27 cellular contexts compared by ENCODE assay signal in genomic region chr9:129552064-129552463, GRCh38.
DNase-seq lines count a peak whose midpoint lies in the region; ATAC-seq, FAIRE-seq and TF ChIP-seq lines count a peak whose summit lies in the region.
"Had no signal": no experiment of that assay in that cellular context is flagged by ENCODE, and none has a peak within 500 bp of the region (broad histone marks: within the 10 kb centered on the region; RNA-seq: fewer than 3 reads in every experiment).

No MANE protein-coding gene starts in this region.

- intact Hi-C loops in Right ventricle myocardium inferior (cut with DNase I) (no loop called here), Right ventricle myocardium superior (cut with DNase I) (no loop called here), kidney (cut with DNase I) (no loop called here), sigmoid colon (cut with DNase I) (loop anchor here (5.0 kb wide), 1 partner anchor 95 kb away; no protein-coding TSS in a partner anchor)

- WGBS in sigmoid colon, 2 donors, result 79 to 85% methylated on average over 6 of the region's 6 CpGs

- no peaks in the 10 kb centered on the region for H3K36me3 ChIP-seq in kidney (ENCODE audit: control insufficient read depth in 1 of 2, insufficient read depth in 2 of 2, low read length in 2 of 2)
- H3K36me3 ChIP-seq in sigmoid colon, result no peaks in the 10 kb centered on the region
- H3K36me3 ChIP-seq: gastroesophageal sphincter, lower lobe of right lung, uterus had no signal

- H3K27me3 ChIP-seq in sigmoid colon, result no peaks in the 10 kb centered on the region
- H3K27me3 ChIP-seq: body of pancreas, gastroesophageal sphincter, testis, uterus had no signal

- TF ChIP-seq EP300 in sigmoid colon (IDR thresholded peaks at IDR 0.05), result no peak

- DNase-seq in Right ventricle myocardium inferior (ENCODE audit: missing footprints), result peak; percentile 39
- no peak for DNase-seq in Right ventricle myocardium superior
- peak; percentile 20 for DNase-seq in astrocyte of the hippocampus (ENCODE audit: low read depth, low spot score)
- peak; percentile 36 for DNase-seq in kidney
- DNase-seq in sigmoid colon, result peak; percentile 65
- no peak for DNase-seq in NCI-H2227 treated with DMSO at 0.1 percent for 48 hours (lab: John Stamatoyannopoulos, UW)
- DNase-seq in NOMO-1 treated with dmso at 0.1 percent for 144 hours (lab: John Stamatoyannopoulos, UW; ENCODE audit: unreplicated experiment), result no peak
- DNase-seq: activated CD4-positive, CD25-positive, alpha-beta regulatory T cell; activated effector memory CD4-positive, alpha-beta T cell treated with anti-CD3 and anti-CD28 coated beads, Interleukin-2, amount 50 U/mL, for 16 hours; activated T-cell treated with anti-CD3 and anti-CD28 coated beads, Interleukin-2, amount 50 U/mL, for 24 hours; body of pancreas; CD4-positive, CD25-positive, alpha-beta regulatory T cell; cerebellar nuclear complex; H7; Karpas-422; lower lobe of right lung; MV-4-11; NCI-H146; NCI-H446 treated with DMSO at 0.1 percent for 48 hours; nephron progenitor cell; stimulated activated CD8-positive, alpha-beta memory T cell treated with anti-CD3 and anti-CD28 coated beads, Interleukin-4, amount 100 ng/mL, for 48 hours; testis had no signal

- TF ChIP-seq POLR2A in sigmoid colon (IDR thresholded peaks at IDR 0.05), result no peak

- TF ChIP-seq CTCF in kidney (IDR thresholded peaks at IDR 0.05; ENCODE audit: borderline replicate concordance, extremely low read depth, insufficient read depth) (no peak), sigmoid colon (IDR thresholded peaks at IDR 0.05) (no peak)

- H3K9me3 ChIP-seq in kidney (ENCODE audit: control insufficient read depth in 1 of 2, low read length in 2 of 2) (no peaks in the 10 kb centered on the region), sigmoid colon (no peaks in the 10 kb centered on the region)
- H3K9me3 ChIP-seq: body of pancreas, gastroesophageal sphincter, lower lobe of right lung, testis, uterus had no signal

- ATAC-seq in Right ventricle myocardium inferior (no peak), Right ventricle myocardium superior (ENCODE audit: poor library complexity) (no peak), HG02763 (IDR thresholded peaks at IDR 0.05; ENCODE audit: unreplicated experiment) (no peak)
- ATAC-seq: body of pancreas, gastroesophageal sphincter, lower lobe of right lung, right cardiac atrium had no signal

- H3K9ac ChIP-seq in kidney (ENCODE audit: low read length in 2 of 2), result no peak overlapping the region

- FAIRE-seq in kidney (lab: Jason Lieb, UNC), result no peak
- FAIRE-seq: TTC549 had no signal

- H3K4me3 ChIP-seq in kidney (ENCODE audit: low read length in 2 of 2) (no peak overlapping the region), sigmoid colon (no peak overlapping the region)
- H3K4me3 ChIP-seq: body of pancreas, gastroesophageal sphincter, lower lobe of right lung, testis, uterus had no signal

- H3K27ac ChIP-seq in kidney (ENCODE audit: low read depth in 2 of 2, low read length in 2 of 2), result no peak overlapping the region
- peak overlapping the region in 1 of 4 donors; percentile 37 for H3K27ac ChIP-seq in sigmoid colon
- H3K27ac ChIP-seq: body of pancreas, gastroesophageal sphincter, lower lobe of right lung, testis, uterus had no signal

- peaks cover 10 to 19% of the 10 kb centered on the region in 2 donors for H3K4me1 ChIP-seq in kidney (ENCODE audit: control insufficient read depth in 1 of 2, insufficient read depth in 1 of 2, low read depth in 1 of 2, low read length in 2 of 2)
- H3K4me1 ChIP-seq in sigmoid colon, result peaks cover 0 to 21% (median 13%) of the 10 kb centered on the region in 4 donors

Comparison
In these comparisons a context has a peak if more than half of its experiments do, and no peak if none do; other contexts are left out.
1. DNase-seq: peak in Right ventricle myocardium inferior (single experiment), astrocyte of the hippocampus (single experiment), kidney (single experiment) and sigmoid colon (single experiment); none in Right ventricle myocardium superior (single experiment), NCI-H2227 treated with DMSO at 0.1 percent for 48 hours (single experiment) and NOMO-1 treated with dmso at 0.1 percent for 144 hours (single experiment).